In the genomic region with DNA sequence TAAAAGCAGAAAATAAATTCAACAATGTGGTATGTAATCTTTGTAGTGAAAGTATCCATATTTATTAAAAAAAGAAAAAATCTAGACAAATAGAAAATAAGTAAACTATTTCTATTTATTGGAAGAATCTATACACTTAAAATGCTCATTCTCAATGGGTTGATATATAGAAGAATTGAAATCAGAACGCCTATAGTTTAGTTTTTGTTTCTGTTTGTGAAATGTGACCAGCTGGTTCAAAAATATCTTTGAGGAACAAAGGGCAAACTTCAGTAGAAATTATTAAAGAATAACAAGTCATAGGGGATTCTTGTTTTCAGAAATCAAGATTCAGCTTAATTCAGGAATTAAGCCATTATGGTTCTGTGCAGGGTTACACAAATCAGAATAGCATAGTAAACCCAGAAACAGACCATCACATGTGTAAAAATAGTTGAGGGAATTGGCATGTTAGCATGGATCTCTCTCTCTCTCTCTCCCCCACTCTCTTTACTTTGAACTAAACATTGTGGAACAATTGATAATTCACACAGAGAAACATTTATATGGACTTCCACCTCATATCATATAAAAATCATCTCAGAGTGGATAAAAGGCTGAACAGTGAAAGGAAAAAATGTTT, we compare ENCODE assay signal across 29 cellular contexts.
"Had no signal": no experiment of that assay in that cellular context is flagged by ENCODE, and none has a peak within 500 bp of the region (broad histone marks: within the 10 kb centered on the region; RNA-seq: fewer than 3 reads in every experiment).

No MANE protein-coding gene starts in this region.

- DNase-seq: activated CD4-positive, alpha-beta memory T cell treated with anti-CD3 and anti-CD28 coated beads, Interleukin-2, amount 10 ng/mL, durations not matched to agents 7 days and 5 days; activated CD4-positive, alpha-beta T cell treated with anti-CD3 and anti-CD28 coated beads for 1 hour; activated CD4-positive, alpha-beta T cell treated with anti-CD3 and anti-CD28 coated beads, Interleukin-2, amount 10 ng/mL, durations not matched to agents 7 days and 5 days; activated CD8-positive, alpha-beta memory T cell treated with anti-CD3 and anti-CD28 coated beads, Interleukin-2, amount 50 U/mL, for 48 hours; activated gamma-delta T cell treated with Interleukin-2 at 50 U/mL for 16 hours; activated naive CD4-positive, alpha-beta T cell treated with anti-CD3 and anti-CD28 coated beads, Interleukin-2, amount 50 U/mL, for 16 hours; activated T-cell treated with anti-CD3 and anti-CD28 coated beads, Interleukin-2, amount 50 U/mL, for 24 hours; amniotic stem cell; brain microvascular endothelial cell; caudate nucleus; esophagus squamous epithelium; foreskin melanocyte; glutamatergic neuron; islet precursor cell; left cardiac atrium; mammary epithelial cell; naive B cell; nephron progenitor cell; ovary; right lobe of liver; stimulated activated CD4-positive, alpha-beta T cell treated with anti-CD3 and anti-CD28 coated beads, Interleukin-4, amount 100 ng/mL, for 1 hour; stimulated activated naive CD8-positive, alpha-beta T cell treated with anti-CD3 and anti-CD28 coated beads, Interleukin-15, amount 100 ng/mL, for 72 hours; substantia nigra; uterus had no signal

- H3K36me3 Mint-ChIP-seq: mesothelial cell of epicardium, naive B cell, type B pancreatic cell had no signal

- H3K27ac Mint-ChIP-seq: activated CD4-positive, alpha-beta memory T cell treated with anti-CD3 and anti-CD28 coated beads, Interleukin-2, amount 10 ng/mL, durations not matched to agents 7 days and 5 days; activated CD4-positive, alpha-beta T cell treated with anti-CD3 and anti-CD28 coated beads, Interleukin-2, amount 10 ng/mL, durations not matched to agents 7 days and 5 days; activated T-cell treated with anti-CD3 and anti-CD28 coated beads, Interleukin-2, amount 50 U/mL, for 24 hours; dendritic cell treated with granulocyte-macrophage colony-stimulating factor and Interleukin-4, amounts not matched to agents 40 ng/mL and 50 ng/mL, for 4 days; mesothelial cell of epicardium; nephron progenitor cell; progenitor cell of endocrine pancreas; stimulated activated naive CD8-positive, alpha-beta T cell treated with anti-CD3 and anti-CD28 coated beads, Interleukin-15, amount 100 ng/mL, for 72 hours; type B pancreatic cell; WTC11 had no signal

- H3K9me3 Mint-ChIP-seq: activated CD4-positive, alpha-beta memory T cell treated with anti-CD3 and anti-CD28 coated beads, Interleukin-2, amount 10 ng/mL, durations not matched to agents 7 days and 5 days; activated CD4-positive, alpha-beta T cell treated with anti-CD3 and anti-CD28 coated beads, Interleukin-2, amount 10 ng/mL, durations not matched to agents 7 days and 5 days; activated T-cell treated with anti-CD3 and anti-CD28 coated beads, Interleukin-2, amount 50 U/mL, for 24 hours; dendritic cell treated with granulocyte-macrophage colony-stimulating factor and Interleukin-4, amounts not matched to agents 40 ng/mL and 50 ng/mL, for 4 days; mesothelial cell of epicardium; naive B cell; nephron progenitor cell; stimulated activated naive CD8-positive, alpha-beta T cell treated with anti-CD3 and anti-CD28 coated beads, Interleukin-15, amount 100 ng/mL, for 72 hours; type B pancreatic cell had no signal

- ATAC-seq: left cardiac atrium; right lobe of liver; stimulated activated naive CD8-positive, alpha-beta T cell treated with anti-CD3 and anti-CD28 coated beads, Interleukin-15, amount 100 ng/mL, for 72 hours; WTC11 had no signal

- H3K4me1 Mint-ChIP-seq: activated CD4-positive, alpha-beta memory T cell treated with anti-CD3 and anti-CD28 coated beads, Interleukin-2, amount 10 ng/mL, durations not matched to agents 7 days and 5 days; activated CD4-positive, alpha-beta T cell treated with anti-CD3 and anti-CD28 coated beads, Interleukin-2, amount 10 ng/mL, durations not matched to agents 7 days and 5 days; mesothelial cell of epicardium; nephron progenitor cell; stimulated activated naive CD8-positive, alpha-beta T cell treated with anti-CD3 and anti-CD28 coated beads, Interleukin-15, amount 100 ng/mL, for 72 hours; WTC11 had no signal

- H3K4me3 Mint-ChIP-seq: activated CD4-positive, alpha-beta memory T cell treated with anti-CD3 and anti-CD28 coated beads, Interleukin-2, amount 10 ng/mL, durations not matched to agents 7 days and 5 days; activated CD4-positive, alpha-beta T cell treated with anti-CD3 and anti-CD28 coated beads, Interleukin-2, amount 10 ng/mL, durations not matched to agents 7 days and 5 days; activated T-cell treated with anti-CD3 and anti-CD28 coated beads, Interleukin-2, amount 50 U/mL, for 24 hours; dendritic cell treated with granulocyte-macrophage colony-stimulating factor and Interleukin-4, amounts not matched to agents 40 ng/mL and 50 ng/mL, for 4 days; mesothelial cell of epicardium; nephron progenitor cell; stimulated activated naive CD8-positive, alpha-beta T cell treated with anti-CD3 and anti-CD28 coated beads, Interleukin-15, amount 100 ng/mL, for 72 hours; type B pancreatic cell; WTC11 had no signal

- H3K27me3 Mint-ChIP-seq: activated CD4-positive, alpha-beta memory T cell treated with anti-CD3 and anti-CD28 coated beads, Interleukin-2, amount 10 ng/mL, durations not matched to agents 7 days and 5 days; activated CD4-positive, alpha-beta T cell treated with anti-CD3 and anti-CD28 coated beads, Interleukin-2, amount 10 ng/mL, durations not matched to agents 7 days and 5 days; activated T-cell treated with anti-CD3 and anti-CD28 coated beads, Interleukin-2, amount 50 U/mL, for 24 hours; dendritic cell treated with granulocyte-macrophage colony-stimulating factor and Interleukin-4, amounts not matched to agents 40 ng/mL and 50 ng/mL, for 4 days; naive B cell; progenitor cell of endocrine pancreas; stimulated activated naive CD8-positive, alpha-beta T cell treated with anti-CD3 and anti-CD28 coated beads, Interleukin-15, amount 100 ng/mL, for 72 hours; type B pancreatic cell had no signal
